In genomic region chr4:8665406-8666360, GRCh38 we compare ENCODE assay signal across 23 cellular contexts.
DNase-seq lines count a peak whose midpoint lies in the region; ATAC-seq, FAIRE-seq and TF ChIP-seq lines count a peak whose summit lies in the region.
"Had no signal": no experiment of that assay in that cellular context is flagged by ENCODE, and none has a peak within 500 bp of the region (broad histone marks: within the 10 kb centered on the region; RNA-seq: fewer than 3 reads in every experiment).

No MANE protein-coding gene starts in this region.

- H3K9ac ChIP-seq in HepG2 (ENCODE audit: insufficient read depth, low read depth, low read length): no peak overlapping the region

- H3K79me2 ChIP-seq in HepG2 (ENCODE audit: insufficient read depth, low read length): no peaks in the 10 kb centered on the region

- H3K4me2 ChIP-seq in HepG2 (ENCODE audit: low read depth, low read length): no peak overlapping the region
- H3K4me2 ChIP-seq: smooth muscle cell had no signal

- no peak overlapping the region for H2AFZ ChIP-seq in HepG2 (ENCODE audit: low read length)

- CTCF ChIA-PET in HepG2 (lab: Yijun Ruan, JAX; ENCODE audit: low intra/inter-chr PET ratio, low total read pairs): no interaction called here

- TF ChIP-seq RAD21 in HepG2 (CRISPR knock-in tag; IDR thresholded peaks at IDR 0.05): no peak

- 27% methylated on average over 14 of the region's 19 CpGs for WGBS in HepG2 (ENCODE audit: low lambda C conversion rate)

- H3K4me3 ChIP-seq in coronary artery: no peak overlapping the region
- no peak overlapping the region for H3K4me3 ChIP-seq in HepG2 (replicated peaks in 1 of 3; ENCODE audit: insufficient read depth in 1 of 3, low read depth in 2 of 3, low read length in 3 of 3)
- H3K4me3 ChIP-seq: smooth muscle cell, upper lobe of left lung had no signal

- no TSS peak for BruUV-seq in HepG2 (replicated peaks; lab: Mats Ljungman, UMichigan)

- TF ChIP-seq POLR2A in HepG2 (IDR thresholded peaks at IDR 0.05; ENCODE audit: insufficient read depth in 1 of 2, low read depth in 2 of 2, low read length in 2 of 2): no peak

- no peak overlapping the region for H3K27ac ChIP-seq in coronary artery
- H3K27ac ChIP-seq in HepG2 (ENCODE audit: extremely low read length, insufficient read depth, low read length): no peak overlapping the region
- H3K27ac ChIP-seq: neutrophil, upper lobe of left lung, WERI-Rb-1 had no signal

- intact Hi-C loops in posterior vena cava (cut with DNase I): no loop called here
- intact Hi-C loops in HepG2 (cut with micrococcal nuclease; ENCODE audit: unreplicated experiment): no loop called here

- no peaks in the 10 kb centered on the region for H3K36me3 ChIP-seq in HepG2 (replicated peaks in 1 of 2; ENCODE audit: control insufficient read depth in 1 of 2, insufficient read depth in 2 of 2, low read length in 2 of 2)
- H3K36me3 ChIP-seq: neutrophil, upper lobe of left lung, WERI-Rb-1 had no signal

- POLR2A ChIA-PET in HepG2 (lab: Yijun Ruan, JAX): no interaction called here

- TF ChIP-seq CTCF in coronary artery (IDR thresholded peaks at IDR 0.05) (no peak), HepG2 (CRISPR knock-in tag; IDR thresholded peaks at IDR 0.05) (no peak)

- no peaks in the 10 kb centered on the region for H3K9me3 ChIP-seq in HepG2 (ENCODE audit: low read length)
- H3K9me3 ChIP-seq: neutrophil, upper lobe of left lung had no signal

- TF ChIP-seq EP300 in HepG2 (IDR thresholded peaks at IDR 0.05; ENCODE audit: low read depth in 2 of 2, low read length in 2 of 2) (no peak), HepG2 (CRISPR knock-in tag; IDR thresholded peaks at IDR 0.05; ENCODE audit: borderline replicate concordance) (no peak)

- in situ Hi-C loops in HepG2 (cut with HindIII; ENCODE audit: extremely low pct_ligation_motif_present, low pct_unique_long_range_greater_than_20kb): no loop called here

- no peak for ATAC-seq in HepG2

- H4K20me1 ChIP-seq in HepG2 (ENCODE audit: insufficient read depth, low read length): no peaks in the 10 kb centered on the region

- DNase-seq in Daoy (ENCODE audit: low read depth) (peak; percentile 87), M059J (ENCODE audit: low read depth) (peak; percentile 77), coronary artery (ENCODE audit: low spot score) (peak; percentile 36), posterior vena cava (ENCODE audit: low spot score) (peak; percentile 47), HepG2 (ENCODE audit: low spot score) (no peak), nucleus accumbens (lab: John Stamatoyannopoulos, UW) (no peak), SHP77 (lab: John Stamatoyannopoulos, UW) (no peak), medulla oblongata (ENCODE audit: extremely low spot score) (no peak)
- DNase-seq: activated CD4-positive, alpha-beta T cell treated with anti-CD3 and anti-CD28 coated beads, Interleukin-2, amount 10 ng/mL, durations not matched to agents 24 days and 14 days; activated naive CD4-positive, alpha-beta T cell treated with anti-CD3 and anti-CD28 coated beads, Interleukin-2, amount 10 ng/mL, durations not matched to agents 7 days and 5 days; activated T-cell treated with anti-CD3 and anti-CD28 coated beads, Interleukin-2, amount 50 U/mL, for 48 hours; amygdala; CD4-positive, CD25-positive, alpha-beta regulatory T cell; GOT3; mammary epithelial cell; NCI-H1092; NCI-H187; NCI-H526; upper lobe of left lung; WERI-Rb-1 had no signal

- no peaks in the 10 kb centered on the region for H3K4me1 ChIP-seq in HepG2 (ENCODE audit: insufficient read depth, low read length)
- H3K4me1 ChIP-seq: upper lobe of left lung had no signal

- no peak for FAIRE-seq in HepG2 (lab: Jason Lieb, UNC)
- FAIRE-seq: keratinocyte had no signal

- H3K27me3 ChIP-seq in HepG2 (ENCODE audit: control insufficient read depth in 1 of 2, insufficient read depth in 2 of 2, low read length in 2 of 2): peaks cover 0 to 20% of the 10 kb centered on the region in 2 experiments; a peak in 3 of 5 replicates
- H3K27me3 ChIP-seq: upper lobe of left lung had no signal

TF ChIP-seq in HepG2, 621 proteins besides CTCF, POLR2A, EP300 and RAD21:
- TF ChIP-seq, protein P1, sequence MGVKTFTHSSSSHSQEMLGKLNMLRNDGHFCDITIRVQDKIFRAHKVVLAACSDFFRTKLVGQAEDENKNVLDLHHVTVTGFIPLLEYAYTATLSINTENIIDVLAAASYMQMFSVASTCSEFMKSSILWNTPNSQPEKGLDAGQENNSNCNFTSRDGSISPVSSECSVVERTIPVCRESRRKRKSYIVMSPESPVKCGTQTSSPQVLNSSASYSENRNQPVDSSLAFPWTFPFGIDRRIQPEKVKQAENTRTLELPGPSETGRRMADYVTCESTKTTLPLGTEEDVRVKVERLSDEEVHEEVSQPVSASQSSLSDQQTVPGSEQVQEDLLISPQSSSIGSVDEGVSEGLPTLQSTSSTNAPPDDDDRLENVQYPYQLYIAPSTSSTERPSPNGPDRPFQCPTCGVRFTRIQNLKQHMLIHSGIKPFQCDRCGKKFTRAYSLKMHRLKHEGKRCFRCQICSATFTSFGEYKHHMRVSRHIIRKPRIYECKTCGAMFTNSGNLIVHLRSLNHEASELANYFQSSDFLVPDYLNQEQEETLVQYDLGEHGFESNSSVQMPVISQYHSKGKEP (CRISPR knock-in tag; IDR thresholded peaks at IDR 0.05): no peak
- TF ChIP-seq ADNP (CRISPR knock-in tag; IDR thresholded peaks at IDR 0.05) (no peak), ZNF326 (CRISPR knock-in tag; IDR thresholded peaks at IDR 0.05; ENCODE audit: borderline replicate concordance) (no peak), ATF1 (CRISPR knock-in tag; IDR thresholded peaks at IDR 0.05) (no peak), IKZF4 (CRISPR knock-in tag; IDR thresholded peaks at IDR 0.05; ENCODE audit: borderline replicate concordance, low read depth, not compliant biosample characterization) (no peak), ARID2 (CRISPR knock-in tag; IDR thresholded peaks at IDR 0.05; ENCODE audit: borderline replicate concordance) (no peak)
- TF ChIP-seq, protein P2, sequence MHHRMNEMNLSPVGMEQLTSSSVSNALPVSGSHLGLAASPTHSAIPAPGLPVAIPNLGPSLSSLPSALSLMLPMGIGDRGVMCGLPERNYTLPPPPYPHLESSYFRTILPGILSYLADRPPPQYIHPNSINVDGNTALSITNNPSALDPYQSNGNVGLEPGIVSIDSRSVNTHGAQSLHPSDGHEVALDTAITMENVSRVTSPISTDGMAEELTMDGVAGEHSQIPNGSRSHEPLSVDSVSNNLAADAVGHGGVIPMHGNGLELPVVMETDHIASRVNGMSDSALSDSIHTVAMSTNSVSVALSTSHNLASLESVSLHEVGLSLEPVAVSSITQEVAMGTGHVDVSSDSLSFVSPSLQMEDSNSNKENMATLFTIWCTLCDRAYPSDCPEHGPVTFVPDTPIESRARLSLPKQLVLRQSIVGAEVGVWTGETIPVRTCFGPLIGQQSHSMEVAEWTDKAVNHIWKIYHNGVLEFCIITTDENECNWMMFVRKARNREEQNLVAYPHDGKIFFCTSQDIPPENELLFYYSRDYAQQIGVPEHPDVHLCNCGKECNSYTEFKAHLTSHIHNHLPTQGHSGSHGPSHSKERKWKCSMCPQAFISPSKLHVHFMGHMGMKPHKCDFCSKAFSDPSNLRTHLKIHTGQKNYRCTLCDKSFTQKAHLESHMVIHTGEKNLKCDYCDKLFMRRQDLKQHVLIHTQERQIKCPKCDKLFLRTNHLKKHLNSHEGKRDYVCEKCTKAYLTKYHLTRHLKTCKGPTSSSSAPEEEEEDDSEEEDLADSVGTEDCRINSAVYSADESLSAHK (CRISPR knock-in tag; IDR thresholded peaks at IDR 0.05; ENCODE audit: borderline replicate concordance): no peak

Comparison
In these comparisons a context has a peak if more than half of its experiments do, and no peak if none do; other contexts are left out.
1. DNase-seq: peak in Daoy (single experiment), M059J (single experiment), coronary artery (single experiment) and posterior vena cava (single experiment); none in HepG2 (single experiment), nucleus accumbens (0 of 56), SHP77 (0 of 2) and medulla oblongata (single experiment).